2 cellular contexts compared by ENCODE assay signal in genomic region chr5:72007336-72008111, GRCh38.
TF ChIP-seq lines count a peak whose summit lies in the region.

No MANE protein-coding gene starts in this region.

TF ChIP-seq in SK-N-SH, 30 proteins besides CTCF, POLR2A, EP300 and RAD21:
- peak; percentile 7; the same call in 1 of the 2 replicates for TF ChIP-seq SMC3 (IDR thresholded peaks at IDR 0.05; ENCODE audit: low read depth, low read length)
- TF ChIP-seq FOXJ3 (CRISPR knock-in tag; IDR thresholded peaks at IDR 0.05): no peak
- no peak for TF ChIP-seq FOXM1 (IDR thresholded peaks at IDR 0.05; ENCODE audit: low read depth)
- TF ChIP-seq RCOR1 (IDR thresholded peaks at IDR 0.05; ENCODE audit: low read length): peak; percentile 93
- no peak for TF ChIP-seq YY1 (IDR thresholded peaks at IDR 0.05; ENCODE audit: low read depth)
- no peak for TF ChIP-seq MXI1 (IDR thresholded peaks at IDR 0.05; ENCODE audit: low read depth, low read length)
- TF ChIP-seq NRF1 (IDR thresholded peaks at IDR 0.05; ENCODE audit: low read depth, low read length): no peak
- TF ChIP-seq ELF1 (IDR thresholded peaks at IDR 0.05): no peak
- peak; percentile 43 for TF ChIP-seq PBX3 (IDR thresholded peaks at IDR 0.05)
- TF ChIP-seq JUND (IDR thresholded peaks at IDR 0.05): no peak
- TF ChIP-seq RFX5 (IDR thresholded peaks at IDR 0.05; ENCODE audit: low read length): no peak
- no peak for TF ChIP-seq SIN3A (IDR thresholded peaks at IDR 0.05; ENCODE audit: borderline replicate concordance, low read depth, low read length)
- no peak for TF ChIP-seq POLR2AphosphoS5 (IDR thresholded peaks at IDR 0.05; ENCODE audit: low read depth, low read length)
- no peak for TF ChIP-seq TEAD4 (IDR thresholded peaks at IDR 0.05; ENCODE audit: borderline replicate concordance, insufficient read depth)
- TF ChIP-seq IRF3 (IDR thresholded peaks at IDR 0.05; ENCODE audit: low read depth, low read length): no peak
- peak; percentile 71; the same call in 1 of the 2 replicates for TF ChIP-seq GATA2 (CRISPR knock-in tag; IDR thresholded peaks at IDR 0.05)
- no peak for TF ChIP-seq NFIC (IDR thresholded peaks at IDR 0.05; ENCODE audit: borderline replicate concordance)
- no peak for TF ChIP-seq USF1 (IDR thresholded peaks at IDR 0.05; ENCODE audit: borderline replicate concordance, low read depth)
- no peak for TF ChIP-seq FOSL2 (IDR thresholded peaks at IDR 0.05; ENCODE audit: borderline replicate concordance, low read depth)
- TF ChIP-seq REST (IDR thresholded peaks at IDR 0.05; ENCODE audit: low read depth, low read length): no peak
- TF ChIP-seq GABPA (IDR thresholded peaks at IDR 0.05; ENCODE audit: low read depth): no peak
- TF ChIP-seq TCF12 (IDR thresholded peaks at IDR 0.05): peak; percentile 51
- TF ChIP-seq ZBTB33 (IDR thresholded peaks at IDR 0.05; ENCODE audit: borderline replicate concordance, low read depth): no peak
- TF ChIP-seq CHD2 (IDR thresholded peaks at IDR 0.05; ENCODE audit: low read length, partially characterized antibody): peak; percentile 61

TF ChIP-seq in H1, 55 proteins besides CTCF, POLR2A, EP300 and RAD21:
- TF ChIP-seq CHD2 (IDR thresholded peaks at IDR 0.05; ENCODE audit: low read length) (no peak), SUZ12 (IDR thresholded peaks at IDR 0.05; ENCODE audit: low read length) (no peak), KDM5A (IDR thresholded peaks at IDR 0.05; ENCODE audit: low read length) (no peak), RXRA (IDR thresholded peaks at IDR 0.05; ENCODE audit: insufficient read depth, low read depth, low read length) (no peak), KDM1A (IDR thresholded peaks at IDR 0.05; ENCODE audit: borderline replicate concordance, low read length) (no peak), TEAD4 (IDR thresholded peaks at IDR 0.05; ENCODE audit: low read depth, low read length) (no peak), CTBP2 (IDR thresholded peaks at IDR 0.05; ENCODE audit: borderline replicate concordance, insufficient read depth, insufficient read length, low read length) (no peak), CHD7 (IDR thresholded peaks at IDR 0.05; ENCODE audit: insufficient replicate concordance, low read length) (no peak), ATF2 (IDR thresholded peaks at IDR 0.05; ENCODE audit: low read length) (no peak), BRCA1 (IDR thresholded peaks at IDR 0.05; ENCODE audit: low read depth, low read length) (no peak), NRF1 (IDR thresholded peaks at IDR 0.05; ENCODE audit: low read depth, low read length) (no peak), SP4 (IDR thresholded peaks at IDR 0.05; ENCODE audit: low read length) (no peak)
